ENCODE assay signal across 9 cellular contexts in the genomic region with DNA sequence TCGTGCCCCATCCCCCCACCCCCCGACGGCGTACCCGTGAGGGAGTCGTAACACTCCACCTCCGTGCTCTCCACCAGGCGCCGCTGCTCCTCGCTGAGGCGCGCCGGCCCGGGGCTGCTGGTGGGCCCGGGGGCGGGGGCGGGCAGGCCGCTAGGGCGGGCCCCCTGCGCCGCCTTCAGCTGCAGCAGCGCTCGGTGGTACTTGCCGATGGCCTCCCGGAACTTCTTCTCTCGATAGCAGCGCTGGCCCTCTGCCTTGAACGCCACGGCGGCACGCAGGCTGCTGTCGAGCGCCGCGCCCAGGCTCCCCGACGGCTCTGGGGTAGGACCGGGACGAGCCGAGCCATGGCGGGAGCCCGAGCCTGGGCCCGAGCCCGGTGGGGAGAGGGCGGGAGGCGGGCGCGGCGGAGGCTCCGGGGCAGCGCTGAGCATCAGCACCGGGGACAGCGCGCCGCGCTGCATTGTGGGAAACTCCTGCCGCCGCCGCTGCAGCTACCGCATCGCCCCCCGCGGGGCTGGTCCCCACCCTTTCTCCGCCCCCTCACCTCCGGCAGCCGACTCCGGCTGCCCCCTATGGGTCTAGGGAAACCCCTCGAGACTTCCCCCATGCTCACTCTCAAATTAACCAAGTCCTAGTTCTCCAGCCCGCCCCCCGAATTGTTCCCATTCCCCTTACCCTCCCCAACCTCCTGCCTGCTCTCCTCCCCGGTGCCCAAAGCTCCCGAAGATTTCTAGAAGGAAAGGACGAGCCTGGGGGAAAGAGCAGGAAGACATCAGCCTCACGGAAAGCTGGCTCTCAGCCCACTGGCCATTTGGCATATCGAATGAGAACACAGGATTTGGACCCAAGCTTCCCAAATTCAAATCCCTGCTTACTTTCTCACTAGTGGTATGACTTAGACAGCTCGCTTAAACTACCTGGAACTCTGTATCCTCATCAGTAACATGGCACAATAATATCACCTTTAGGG. TPM values are rescaled to one million over a fixed set of nuclear protein-coding genes. Genes with fewer than 3 reads are reported as not detected.
A peak's percentile ranks its signal among the peaks of the same experiment; 100 is the strongest.
DNase-seq lines count a peak whose midpoint lies in the region; ATAC-seq and TF ChIP-seq lines count a peak whose summit lies in the region.
"Had no signal": no experiment of that assay in that cellular context is flagged by ENCODE, and none has a peak within 500 bp of the region (broad histone marks: within the 10 kb centered on the region; RNA-seq: fewer than 3 reads in every experiment).

A gene (minus strand): TSS at position 464 of the 970 bp plus-strand sequence. CDS start 3 bp downstream, at position 461.

- TF ChIP-seq CTCF in foreskin keratinocyte (conservative IDR thresholded peaks at IDR 0.05) (no peak), colonic mucosa (IDR thresholded peaks at IDR 0.05) (no peak)

- intact Hi-C loops in sciatic nerve (cut with DNase I) (no loop called here), colonic mucosa (cut with DNase I) (no loop called here)

- peak; percentile 5 for DNase-seq in COLO668 (lab: John Stamatoyannopoulos, UW; ENCODE audit: unreplicated experiment)
- peak; percentile 38 for DNase-seq in NCI-H748 treated with DMSO at 0.1 percent for 48 hours (lab: John Stamatoyannopoulos, UW)
- DNase-seq in anterior cingulate cortex (lab: John Stamatoyannopoulos, UW) = peak in 43 of 58 donors; percentile 9 to 68 (median 39)
- DNase-seq in sciatic nerve (ENCODE audit: low spot score) = no peak
- DNase-seq in foreskin keratinocyte = no peak
- DNase-seq in colonic mucosa = no peak
- DNase-seq in NCI-H1694 (lab: John Stamatoyannopoulos, UW) = no peak

- H3K36me3 ChIP-seq in mesodermal cell (ENCODE audit: control insufficient read depth, insufficient read depth, low read length) (no peaks in the 10 kb centered on the region), colonic mucosa (no peaks in the 10 kb centered on the region)
- H3K36me3 ChIP-seq: cardiac muscle cell had no signal

- peak within 1 kb of the TSS in 1 of 2 donors; percentile 15 for H3K9ac ChIP-seq in colonic mucosa (ENCODE audit: low read depth in 2 of 2, low read length in 2 of 2)

- H3K9me3 ChIP-seq in mesodermal cell (ENCODE audit: control insufficient read depth, low read length) (no peaks in the 10 kb centered on the region), colonic mucosa (no peaks in the 10 kb centered on the region)

- H3K4me1 ChIP-seq in mesodermal cell (ENCODE audit: control insufficient read depth, insufficient read depth, low read length, poor library complexity, severe bottlenecking) (peaks cover 3% of the 10 kb centered on the region), foreskin keratinocyte (peaks cover 7% of the 10 kb centered on the region), colonic mucosa (no peaks in the 10 kb centered on the region)

- ATAC-seq in sciatic nerve (no peak), foreskin keratinocyte (no peak)

- H3K27me3 ChIP-seq in foreskin keratinocyte = peaks cover 30% of the 10 kb centered on the region
- H3K27me3 ChIP-seq in colonic mucosa = peaks cover 29% of the 10 kb centered on the region

- H3K27ac ChIP-seq in mesodermal cell (ENCODE audit: low read depth, low read length, severe bottlenecking) (peak within 1 kb of the TSS; percentile 68), foreskin keratinocyte (no peak within 1 kb of the TSS), colonic mucosa (no peak within 1 kb of the TSS)
- H3K27ac ChIP-seq: cardiac muscle cell had no signal

- H3K4me3 ChIP-seq in mesodermal cell (ENCODE audit: extremely low read depth, insufficient read depth, low read length, poor library complexity, severe bottlenecking) = no peak within 1 kb of the TSS
- H3K4me3 ChIP-seq in colonic mucosa = no peak within 1 kb of the TSS
- H3K4me3 ChIP-seq: cardiac muscle cell had no signal

- WGBS in mesodermal cell (ENCODE audit: insufficient coverage in 2 of 2), 2 experiments = 4 to 11% methylated on average over 45 to 61 of the region's 76 CpGs

RNA-seq across cellular contexts. Expression of the gene that starts here (rescaled TPM):
- polyA plus RNA-seq in mesodermal cell (2013, experiment 1 of 2) = 0.37 TPM
- 0.25 TPM for polyA plus RNA-seq in mesodermal cell (2013, experiment 2 of 2)
- total RNA-seq in sciatic nerve = not detected
- total RNA-seq in foreskin keratinocyte = not detected in 2 replicates
- polyA plus RNA-seq in foreskin keratinocyte = not detected in 2 replicates
- total RNA-seq in colonic mucosa = under 1 TPM; 0.30 to 0.69 TPM
- total RNA-seq: cardiac muscle cell had no signal

Comparison
In these comparisons a context has a peak if more than half of its experiments do, and no peak if none do; other contexts are left out.
1. DNase-seq: peak in COLO668 (single experiment), NCI-H748 treated with DMSO at 0.1 percent for 48 hours (single experiment) and anterior cingulate cortex (43 of 58); none in sciatic nerve (single experiment), foreskin keratinocyte (0 of 2), colonic mucosa (single experiment) and NCI-H1694 (single experiment).